ENCODE assay signal across 1 cellular context in genomic region chr3:50299929-50300680, GRCh38.
A peak's percentile ranks its signal among the peaks of the same experiment; 100 is the strongest.
TF ChIP-seq lines count a peak whose summit lies in the region.

No MANE protein-coding gene starts in this region.

TF ChIP-seq in K562, 482 proteins besides CTCF, POLR2A, EP300 and RAD21 (continued from another document and continues in another):
- TF ChIP-seq REST (CRISPR knock-in tag; IDR thresholded peaks at IDR 0.05; ENCODE audit: low read depth) (no peak), ATF7 (IDR thresholded peaks at IDR 0.05) (no peak; the same call in 1 of the 2 replicates), E4F1 (CRISPR knock-in tag; IDR thresholded peaks at IDR 0.05; ENCODE audit: borderline replicate concordance) (no peak), ZNF197 (CRISPR knock-in tag; IDR thresholded peaks at IDR 0.05; ENCODE audit: low read depth) (no peak), CHCHD3 (CRISPR knock-in tag; IDR thresholded peaks at IDR 0.05) (no peak), FOS (IDR thresholded peaks at IDR 0.05; ENCODE audit: extremely low read depth, insufficient read length) (no peak), ZNF449 (CRISPR knock-in tag; IDR thresholded peaks at IDR 0.05) (no peak), ZNF778 (CRISPR knock-in tag; IDR thresholded peaks at IDR 0.05) (no peak), GTF2B (IDR thresholded peaks at IDR 0.05; ENCODE audit: extremely low read depth, insufficient read length) (no peak), KLF13 (tag; IDR thresholded peaks at IDR 0.05; ENCODE audit: borderline replicate concordance, low read depth) (no peak), ZNF41 (CRISPR knock-in tag; conservative IDR thresholded peaks at IDR 0.05) (no peak), ZNF165 (CRISPR knock-in tag; IDR thresholded peaks at IDR 0.05; ENCODE audit: borderline replicate concordance) (no peak), RFX1 (IDR thresholded peaks at IDR 0.05) (no peak), NFIC (IDR thresholded peaks at IDR 0.05) (no peak), SMC3 (conservative IDR thresholded peaks at IDR 0.05; ENCODE audit: insufficient read depth, low read depth, low read length) (no peak), USF1 (CRISPR knock-in tag; IDR thresholded peaks at IDR 0.05) (peak; percentile 4; the same call in 1 of the 2 replicates), DIDO1 (tag; IDR thresholded peaks at IDR 0.05; ENCODE audit: low read depth) (no peak), MEF2D (tag; conservative IDR thresholded peaks at IDR 0.05; ENCODE audit: low read depth) (0 out of 2 replicates have a peak, but pooled peaks have one; percentile 15), RAD51 (IDR thresholded peaks at IDR 0.05; ENCODE audit: borderline replicate concordance, low read depth) (no peak), GATA2 (CRISPR knock-in tag; IDR thresholded peaks at IDR 0.05) (no peak), SMARCB1 (IDR thresholded peaks at IDR 0.05; ENCODE audit: insufficient read length, low read depth) (no peak), ZNF253 (CRISPR knock-in tag; conservative IDR thresholded peaks at IDR 0.05) (no peak), NONO (IDR thresholded peaks at IDR 0.05; ENCODE audit: low read depth in 2 of 2, low read length in 1 of 2) (0 out of 4 replicates have a peak, but pooled peaks of 1 of the 2 experiments have one; percentile 25), CBFA2T2 (conservative IDR thresholded peaks at IDR 0.05) (no peak), MTF1 (CRISPR knock-in tag; IDR thresholded peaks at IDR 0.05; ENCODE audit: borderline replicate concordance) (no peak), BRCA1 (IDR thresholded peaks at IDR 0.05) (no peak), BRCA1 (CRISPR knock-in tag; IDR thresholded peaks at IDR 0.05) (no peak), TRIM24 (IDR thresholded peaks at IDR 0.05) (no peak), MLX (CRISPR knock-in tag; conservative IDR thresholded peaks at IDR 0.05) (no peak), POLR2B (IDR thresholded peaks at IDR 0.05; ENCODE audit: low read depth, partially characterized antibody) (peak; percentile 12), ZBED1 (IDR thresholded peaks at IDR 0.05) (no peak), ZNF696 (CRISPR knock-in tag; conservative IDR thresholded peaks at IDR 0.05) (no peak), ATF6 (CRISPR knock-in tag; IDR thresholded peaks at IDR 0.05) (no peak), ESRRB (CRISPR knock-in tag; IDR thresholded peaks at IDR 0.05; ENCODE audit: borderline replicate concordance) (no peak), NFATC3 (IDR thresholded peaks at IDR 0.05) (no peak), JUN (IDR thresholded peaks at IDR 0.05; ENCODE audit: borderline replicate concordance, low read depth, low read length) (no peak), JUN (CRISPR knock-in tag; IDR thresholded peaks at IDR 0.05; ENCODE audit: borderline replicate concordance) (peak; percentile 50; the same call in 1 of the 2 replicates), E2F8 (IDR thresholded peaks at IDR 0.05; ENCODE audit: low read depth, partially characterized antibody) (no peak), RBM14 (IDR thresholded peaks at IDR 0.05; ENCODE audit: borderline replicate concordance, insufficient read depth, low read depth, low read length) (no peak), ZNF766 (CRISPR knock-in tag; conservative IDR thresholded peaks at IDR 0.05) (no peak), ZNF263 (CRISPR knock-in tag; IDR thresholded peaks at IDR 0.05; ENCODE audit: borderline replicate concordance) (no peak), CHD2 (IDR thresholded peaks at IDR 0.05; ENCODE audit: low read depth, low read length) (no peak), CBFB (CRISPR knock-in tag; IDR thresholded peaks at IDR 0.05) (no peak), ERF (CRISPR knock-in tag; IDR thresholded peaks at IDR 0.05) (no peak), ZKSCAN1 (IDR thresholded peaks at IDR 0.05; ENCODE audit: low read depth, low read length) (no peak), NCOA2 (IDR thresholded peaks at IDR 0.05; ENCODE audit: partially characterized antibody in 2 of 2) (no peak), ZNF592 (IDR thresholded peaks at IDR 0.05) (peak; percentile 94), NBN (IDR thresholded peaks at IDR 0.05; ENCODE audit: low read depth) (no peak), TARDBP (IDR thresholded peaks at IDR 0.05) (0 out of 2 replicates have a peak, but pooled peaks have one; percentile 33), NR2C2 (CRISPR knock-in tag; IDR thresholded peaks at IDR 0.05) (no peak), NR2C2 (tag; IDR thresholded peaks at IDR 0.05) (peak; percentile 45; the same call in 1 of the 2 replicates)
